ENCODE assay signal across 17 cellular contexts in the genomic region with DNA sequence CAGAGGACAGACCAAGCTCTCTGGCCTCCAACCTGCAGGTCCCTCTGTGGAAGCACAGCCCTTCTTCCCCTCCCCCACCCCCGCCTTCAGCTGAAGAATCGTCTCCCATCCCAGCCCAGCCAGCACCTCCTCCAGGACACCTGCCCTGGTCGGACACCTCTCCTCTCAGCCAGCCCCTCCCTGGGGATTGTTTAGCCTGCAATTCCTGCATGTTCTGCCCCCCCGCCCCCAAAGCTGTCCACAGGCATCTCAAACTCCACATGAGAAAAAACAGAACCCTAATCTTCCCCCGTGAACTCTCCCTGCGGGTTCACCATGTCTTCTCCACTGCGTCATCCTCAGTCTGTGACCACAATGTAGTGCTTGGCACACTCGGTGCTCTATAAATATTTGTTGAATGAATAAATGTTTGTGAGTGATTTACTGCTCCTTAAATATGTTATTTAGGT. TPM values are rescaled to one million over a fixed set of nuclear protein-coding genes. Genes with fewer than 3 reads are reported as not detected.
DNase-seq lines count a peak whose midpoint lies in the region; ATAC-seq, FAIRE-seq and TF ChIP-seq lines count a peak whose summit lies in the region.
"Had no signal": no experiment of that assay in that cellular context is flagged by ENCODE, and none has a peak within 500 bp of the region (broad histone marks: within the 10 kb centered on the region; RNA-seq: fewer than 3 reads in every experiment).

No MANE protein-coding gene starts in this region.

- H3K9ac ChIP-seq in muscle layer of colon (ENCODE audit: low read length): no peak overlapping the region
- H3K9ac ChIP-seq: KMS-11 had no signal

- 49 to 56% methylated on average over 6 to 8 of the region's 8 CpGs for WGBS in esophagus squamous epithelium, 2 donors
- WGBS in testis, 2 donors: 41 to 47% methylated on average over 8 of the region's 8 CpGs

- TF ChIP-seq POLR2A in esophagus squamous epithelium (IDR thresholded peaks at IDR 0.05) (no peak), testis (IDR thresholded peaks at IDR 0.05) (no peak)

- ATAC-seq in GM18867 (IDR thresholded peaks at IDR 0.05; ENCODE audit: unreplicated experiment) (no peak), GM18511 (IDR thresholded peaks at IDR 0.05; ENCODE audit: unreplicated experiment) (no peak)
- ATAC-seq: left lung had no signal

- H3K27ac ChIP-seq in esophagus squamous epithelium (peak overlapping the region; percentile 39 to 80 (median 79)), muscle layer of colon (ENCODE audit: low read depth, low read length) (peak overlapping the region; percentile 81), testis (no peak overlapping the region)
- H3K27ac ChIP-seq: KMS-11, left lung, SK-N-MC had no signal

- H3K27me3 ChIP-seq in esophagus squamous epithelium (peaks cover 0 to 7% (median 0%) of the 10 kb centered on the region in 4 donors), muscle layer of colon (ENCODE audit: control insufficient read depth in 1 of 2, insufficient read depth in 2 of 2, low read length in 2 of 2) (no peaks in the 10 kb centered on the region), testis (no peaks in the 10 kb centered on the region)

- H3K9me3 ChIP-seq in esophagus squamous epithelium: no peaks in the 10 kb centered on the region
- no peaks in the 10 kb centered on the region for H3K9me3 ChIP-seq in muscle layer of colon (ENCODE audit: low read length)
- no peaks in the 10 kb centered on the region for H3K9me3 ChIP-seq in testis
- H3K9me3 ChIP-seq: left lung had no signal

- DNase-seq in AG08396 (ENCODE audit: low spot score): peak; percentile 29
- DNase-seq in NCI-H510A (lab: John Stamatoyannopoulos, UW): peak; percentile 41
- no peak for DNase-seq in esophagus squamous epithelium (lab: John Stamatoyannopoulos, UW)
- no peak for DNase-seq in RCC 7860 (ENCODE audit: low spot score)
- DNase-seq in testis: no peak
- DNase-seq: activated CD4-positive, CD25-positive, alpha-beta regulatory T cell treated with anti-CD3 and anti-CD28 coated beads, Interleukin-2, amount 50 U/mL, for 72 hours; amniotic stem cell; dorsolateral prefrontal cortex; left lung; nucleus accumbens had no signal

- intact Hi-C loops in esophagus squamous epithelium (cut with DNase I): no loop called here
- intact Hi-C loops in testis (cut with DNase I; ENCODE audit: low total_unique reads): no loop called here

- TF ChIP-seq CTCF in esophagus squamous epithelium (IDR thresholded peaks at IDR 0.05) (no peak), testis (IDR thresholded peaks at IDR 0.05) (no peak)

- peaks cover 0 to 40% (median 3%) of the 10 kb centered on the region in 3 donors for H3K4me1 ChIP-seq in esophagus squamous epithelium
- H3K4me1 ChIP-seq in muscle layer of colon (ENCODE audit: insufficient read depth, low read length): peaks cover 69% of the 10 kb centered on the region
- peaks cover 5% of the 10 kb centered on the region for H3K4me1 ChIP-seq in testis
- H3K4me1 ChIP-seq: left lung had no signal

- H3K4me3 ChIP-seq in esophagus squamous epithelium (no peak overlapping the region), muscle layer of colon (ENCODE audit: low read depth in 1 of 2, low read length in 2 of 2) (peak overlapping the region in 1 of 2 donors; percentile 39), testis (no peak overlapping the region)
- H3K4me3 ChIP-seq: dorsolateral prefrontal cortex, left lung, SK-N-MC had no signal

- H3K36me3 ChIP-seq in esophagus squamous epithelium: no peaks in the 10 kb centered on the region
- peaks cover 13% of the 10 kb centered on the region for H3K36me3 ChIP-seq in muscle layer of colon (ENCODE audit: insufficient read depth, low read length)
- no peaks in the 10 kb centered on the region for H3K36me3 ChIP-seq in testis (ENCODE audit: low read depth, missing control alignments)
- H3K36me3 ChIP-seq: left lung had no signal

- FAIRE-seq in RCC 7860 (lab: Jason Lieb, UNC): no peak
- FAIRE-seq: D721Med had no signal

RNA-seq across cellular contexts. Expression of a gene that starts 24.1 kb away (rescaled TPM):
- total RNA-seq in esophagus squamous epithelium (1 to 10 TPM; 1.0 to 5.0 (median 1.3) TPM), testis (1 to 10 TPM; 2.1 to 3.4 TPM)
- polyA plus RNA-seq in testis (ENCODE audit: insufficient read depth, low read depth, low replicate concordance): 7.3 TPM
- total RNA-seq: glomerular endothelial cell had no signal

Comparison
In these comparisons a context has a peak if more than half of its experiments do, and no peak if none do; other contexts are left out.
1. DNase-seq: peak in AG08396 (single experiment) and NCI-H510A (single experiment); none in esophagus squamous epithelium (single experiment), RCC 7860 (single experiment) and testis (single experiment).
2. H3K27ac ChIP-seq: peak in esophagus squamous epithelium (4 of 4) and muscle layer of colon (single experiment); none in testis (0 of 2).